ENCODE assay signal across 1 cellular context in the genomic region with DNA sequence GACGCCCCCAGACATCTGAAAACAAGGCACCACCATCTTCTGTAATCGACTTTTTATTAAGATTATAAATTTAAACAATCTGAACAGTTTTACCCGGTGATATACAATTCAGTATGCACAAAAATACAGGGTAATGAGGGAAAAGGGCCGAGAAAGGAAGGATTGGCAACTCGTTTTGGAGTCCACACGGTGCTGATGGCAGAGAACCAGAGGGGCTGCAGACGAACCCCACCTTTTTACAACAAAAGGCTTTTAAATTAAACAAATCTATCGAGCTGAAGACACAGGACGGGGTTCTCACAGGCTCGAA.
TF ChIP-seq lines count a peak whose summit lies in the region.

No MANE protein-coding gene starts in this region.

TF ChIP-seq in SK-N-SH, 30 proteins besides CTCF, POLR2A, EP300 and RAD21 (continued from another document):
- TF ChIP-seq TEAD4 (IDR thresholded peaks at IDR 0.05; ENCODE audit: borderline replicate concordance, insufficient read depth) (no peak), TCF12 (IDR thresholded peaks at IDR 0.05) (no peak)
TF ChIP-seq in SK-N-SH: peak in this region for 0.
